ENCODE assay signal across 10 cellular contexts in the genomic region with DNA sequence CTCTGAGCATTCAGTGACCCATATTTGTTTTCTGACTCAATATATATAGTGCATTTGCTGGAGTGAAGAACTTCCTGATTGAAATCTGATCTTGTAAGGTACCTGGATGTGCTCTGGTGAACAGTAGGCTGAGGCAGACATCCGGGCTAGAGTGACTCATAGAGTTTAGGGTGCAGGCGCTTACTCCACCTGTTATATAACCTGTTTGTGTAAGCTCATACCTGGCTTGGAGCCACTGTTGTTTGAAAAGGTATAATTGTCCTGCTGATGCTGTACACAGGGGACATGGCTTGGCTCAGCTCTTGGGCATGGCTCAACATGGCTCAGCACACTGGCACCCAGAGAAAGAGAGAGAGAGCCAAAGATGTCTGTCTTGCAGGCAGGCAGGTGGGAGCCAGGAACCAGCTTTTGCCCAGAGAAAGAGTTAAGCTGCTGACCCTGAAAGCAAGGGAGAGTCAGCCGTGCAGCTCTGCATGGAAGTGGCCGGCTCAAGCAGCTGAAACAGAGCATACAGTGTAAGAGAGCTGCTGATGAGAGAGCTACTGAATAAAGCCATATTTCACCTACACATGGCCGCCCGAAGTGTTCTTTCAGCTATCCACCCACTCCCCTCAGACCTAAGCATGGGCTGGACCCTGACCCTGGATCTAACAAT.
DNase-seq lines count a peak whose midpoint lies in the region; ATAC-seq lines count a peak whose summit lies in the region.
"Had no signal": no experiment of that assay in that cellular context is flagged by ENCODE, and none has a peak within 500 bp of the region (broad histone marks: within the 10 kb centered on the region; RNA-seq: fewer than 3 reads in every experiment).

No MANE protein-coding gene starts in this region.

- ATAC-seq in stimulated activated naive CD8-positive, alpha-beta T cell treated with anti-CD3 and anti-CD28 coated beads, Interleukin-15, Interleukin-2, amounts not matched to agents 100 U/mL and 50 U/mL, for 24 hours, result no peak
- ATAC-seq in HG02610 (IDR thresholded peaks at IDR 0.05; ENCODE audit: unreplicated experiment) (no peak), HG02970 (IDR thresholded peaks at IDR 0.05; ENCODE audit: low FRiP score, unreplicated experiment) (no peak)

- H3K36me3 ChIP-seq in effector memory CD4-positive, alpha-beta T cell (ENCODE audit: control insufficient read depth, insufficient read depth, low read length), result no peaks in the 10 kb centered on the region
- H3K36me3 ChIP-seq: heart right ventricle, Peyer's patch had no signal

- DNase-seq in HPDE6-E6E7 (ENCODE audit: extremely low spot score) (peak; percentile 89), NCI-H226 (peak; percentile 48), Ammon's horn (ENCODE audit: low spot score) (no peak)
- DNase-seq in effector memory CD4-positive, alpha-beta T cell, result peak; percentile 12 to 32 (median 23)
- DNase-seq in stimulated activated naive CD8-positive, alpha-beta T cell treated with anti-CD3 and anti-CD28 coated beads, Interleukin-15, Interleukin-2, amounts not matched to agents 100 U/mL and 50 U/mL, for 24 hours, result no peak
- DNase-seq: heart right ventricle had no signal

- H3K4me3 ChIP-seq in effector memory CD4-positive, alpha-beta T cell (ENCODE audit: insufficient read depth, low read depth, low read length, poor library complexity, severe bottlenecking), result no peak overlapping the region
- no peak overlapping the region for H3K4me3 ChIP-seq in skin epidermis
- H3K4me3 ChIP-seq: heart right ventricle, Peyer's patch had no signal

- H3K27me3 ChIP-seq in effector memory CD4-positive, alpha-beta T cell (replicated peaks; ENCODE audit: control insufficient read depth, insufficient read depth, low read length, poor library complexity, severe bottlenecking), result no peaks in the 10 kb centered on the region
- H3K27me3 ChIP-seq: Peyer's patch had no signal

- peaks cover 15% of the 10 kb centered on the region for H3K4me1 ChIP-seq in effector memory CD4-positive, alpha-beta T cell (ENCODE audit: control insufficient read depth, insufficient read depth, low read length, poor library complexity, severe bottlenecking)
- H3K4me1 ChIP-seq: Peyer's patch had no signal

- no peaks in the 10 kb centered on the region for H3K9me3 ChIP-seq in effector memory CD4-positive, alpha-beta T cell (ENCODE audit: control insufficient read depth, low read length)
- H3K9me3 ChIP-seq: heart right ventricle, Peyer's patch had no signal

- peak overlapping the region; percentile 45 for H3K27ac ChIP-seq in effector memory CD4-positive, alpha-beta T cell (ENCODE audit: insufficient read depth, low read length, poor library complexity, severe bottlenecking)
- peak overlapping the region in 16 of 21 experiments; percentile 5 to 85 (median 70) for H3K27ac ChIP-seq in skin epidermis
- H3K27ac ChIP-seq: heart right ventricle had no signal

Comparison
In these comparisons a context has a peak if more than half of its experiments do, and no peak if none do; other contexts are left out.
1. DNase-seq: peak in HPDE6-E6E7 (single experiment), NCI-H226 (single experiment) and effector memory CD4-positive, alpha-beta T cell (3 of 3); none in stimulated activated naive CD8-positive, alpha-beta T cell treated with anti-CD3 and anti-CD28 coated beads, Interleukin-15, Interleukin-2, amounts not matched to agents 100 U/mL and 50 U/mL, for 24 hours (single experiment) and Ammon's horn (single experiment).